Comparison of ENCODE assay signal across 10 cellular contexts in the genomic region with DNA sequence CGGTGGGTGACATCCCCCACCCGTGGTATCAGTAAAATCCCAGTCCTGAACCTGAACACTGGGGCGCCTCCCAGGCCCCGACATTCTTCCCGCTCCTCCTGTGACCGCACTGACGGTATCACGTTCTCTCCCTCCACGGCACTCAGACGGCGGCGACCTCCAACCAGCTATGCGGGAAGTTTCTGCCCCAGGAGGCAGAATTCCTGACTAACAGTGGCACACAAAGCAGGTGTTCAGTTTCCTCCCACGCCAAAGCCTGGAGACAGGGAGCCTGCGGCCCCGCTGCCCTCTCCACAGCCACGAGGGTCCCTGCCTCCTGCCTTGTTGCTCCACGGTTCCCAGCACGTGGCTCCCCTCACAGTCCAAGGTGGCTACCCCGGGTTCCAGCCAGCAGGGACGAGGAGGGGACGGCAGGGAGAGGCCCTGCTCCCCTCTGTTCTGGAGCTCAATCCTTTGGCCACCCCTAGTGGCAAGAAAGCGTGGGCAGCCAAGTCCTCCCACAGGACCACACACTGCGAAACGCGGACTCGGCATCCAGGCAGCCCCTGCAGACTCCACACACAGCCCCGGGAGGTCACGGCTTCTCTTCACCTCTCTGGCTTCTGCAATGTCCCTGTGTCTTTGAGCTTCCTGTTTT. TPM values are rescaled to one million over a fixed set of nuclear protein-coding genes. Genes with fewer than 3 reads are reported as not detected.
DNase-seq lines count a peak whose midpoint lies in the region; ATAC-seq and TF ChIP-seq lines count a peak whose summit lies in the region.
"Had no signal": no experiment of that assay in that cellular context is flagged by ENCODE, and none has a peak within 500 bp of the region (broad histone marks: within the 10 kb centered on the region; RNA-seq: fewer than 3 reads in every experiment).

No MANE protein-coding gene starts in this region.

- H3K27ac ChIP-seq in GM23338 (ENCODE audit: low read depth) (no peak overlapping the region), hepatocyte (peak overlapping the region; percentile 80), colonic mucosa (no peak overlapping the region)

- H3K27me3 ChIP-seq in GM23338 (ENCODE audit: insufficient read depth) (no peaks in the 10 kb centered on the region), hepatocyte (no peaks in the 10 kb centered on the region), colonic mucosa (no peaks in the 10 kb centered on the region)

- H3K27me3 Mint-ChIP-seq in GM23338 (ENCODE audit: insufficient read depth, low read depth, poor library complexity), result peaks cover 3% of the 10 kb centered on the region

- H3K9me2 ChIP-seq in GM23338 (ENCODE audit: insufficient read depth) (no peaks in the 10 kb centered on the region), hepatocyte (replicated peaks; ENCODE audit: insufficient read depth) (no peaks in the 10 kb centered on the region)

- peak overlapping the region; percentile 75 for H3K27ac Mint-ChIP-seq in GM23338

- ATAC-seq in GM23338 (no peak), sciatic nerve (peak; percentile 89), GM18505 (IDR thresholded peaks at IDR 0.05; ENCODE audit: unreplicated experiment) (no peak), HG03135 (IDR thresholded peaks at IDR 0.05; ENCODE audit: unreplicated experiment) (no peak)
- ATAC-seq: activated naive CD4-positive, alpha-beta T cell treated with anti-CD3 and anti-CD28 coated beads, Interleukin-2, amount 50 U/mL, for 72 hours had no signal

- H3K4me3 Mint-ChIP-seq in GM23338, result no peak overlapping the region

- H3K4me3 ChIP-seq in GM23338 (no peak overlapping the region), cardiac fibroblast (replicated peaks in 1 of 2; ENCODE audit: low read depth in 2 of 2, low read length in 2 of 2) (no peak overlapping the region), hepatocyte (no peak overlapping the region), colonic mucosa (no peak overlapping the region)

- H3F3A ChIP-seq in GM23338 (replicated peaks; ENCODE audit: low read depth), result no peaks in the 10 kb centered on the region

- intact Hi-C loops in sciatic nerve (cut with DNase I) (no loop called here), colonic mucosa (cut with DNase I) (no loop called here)

- no peaks in the 10 kb centered on the region for H3K4me1 Mint-ChIP-seq in GM23338

- no peak for DNase-seq in GM23338 (ENCODE audit: low spot score)
- peak in 1 of 2 donors; percentile 65 for DNase-seq in cardiac fibroblast (ENCODE audit: low read depth in 2 of 2)
- peak; percentile 48 for DNase-seq in hepatocyte (ENCODE audit: low spot score)
- DNase-seq in sciatic nerve (ENCODE audit: low spot score), result no peak
- no peak for DNase-seq in colonic mucosa
- DNase-seq in NCI-H446 (lab: John Stamatoyannopoulos, UW), result no peak
- DNase-seq: NCI-H2171 treated with DMSO at 0.1 percent for 48 hours had no signal

- TF ChIP-seq POLR2A in GM18505 (IDR thresholded peaks at IDR 0.05; ENCODE audit: borderline replicate concordance, extremely low read depth, insufficient read depth, insufficient read length), result no peak

- H4K20me1 ChIP-seq in GM23338 (replicated peaks; ENCODE audit: insufficient read depth), result peaks cover 7% of the 10 kb centered on the region
- H4K20me1 ChIP-seq in hepatocyte (ENCODE audit: insufficient read depth, poor library complexity, severe bottlenecking), result peaks cover 36% of the 10 kb centered on the region

- peaks cover 75% of the 10 kb centered on the region for H3K36me3 Mint-ChIP-seq in GM23338 (ENCODE audit: low read depth)
- H3K36me3 Mint-ChIP-seq: activated naive CD4-positive, alpha-beta T cell treated with anti-CD3 and anti-CD28 coated beads, Interleukin-2, amount 50 U/mL, for 72 hours had no signal

- H3K4me1 ChIP-seq in GM23338 (ENCODE audit: insufficient read depth) (no peaks in the 10 kb centered on the region), hepatocyte (ENCODE audit: insufficient read depth) (peaks cover 14% of the 10 kb centered on the region), colonic mucosa (no peaks in the 10 kb centered on the region)

- H2AFZ ChIP-seq in GM23338 (no peak overlapping the region), hepatocyte (no peak overlapping the region)

- H3K9me3 ChIP-seq in hepatocyte (ENCODE audit: low read depth), result no peaks in the 10 kb centered on the region
- no peaks in the 10 kb centered on the region for H3K9me3 ChIP-seq in colonic mucosa

- H3K36me3 ChIP-seq in GM23338 (ENCODE audit: insufficient read depth), result no peaks in the 10 kb centered on the region
- H3K36me3 ChIP-seq in hepatocyte (replicated peaks; ENCODE audit: insufficient read depth, low read depth), result no peaks in the 10 kb centered on the region
- H3K36me3 ChIP-seq in colonic mucosa, result peaks cover 7% of the 10 kb centered on the region

- H3K4me2 ChIP-seq in GM23338, result no peak overlapping the region
- H3K4me2 ChIP-seq in hepatocyte, result peak overlapping the region; percentile 41

- H3K9ac ChIP-seq in colonic mucosa (ENCODE audit: low read depth in 2 of 2, low read length in 2 of 2), result no peak overlapping the region

- 77% methylated on average over 29 of the region's 29 CpGs for WGBS in hepatocyte (ENCODE audit: low lambda C conversion rate, missing lambda C conversion rate)

- no peaks in the 10 kb centered on the region for H3K9me3 Mint-ChIP-seq in GM23338
- H3K9me3 Mint-ChIP-seq: activated naive CD4-positive, alpha-beta T cell treated with anti-CD3 and anti-CD28 coated beads, Interleukin-2, amount 50 U/mL, for 72 hours had no signal

- H3K79me2 ChIP-seq in GM23338 (replicated peaks; ENCODE audit: insufficient read depth) (peaks cover 7% of the 10 kb centered on the region; the same call in 1 of the 2 replicates), hepatocyte (peaks cover 43% of the 10 kb centered on the region)

- TF ChIP-seq CTCF in GM23338 (conservative IDR thresholded peaks at IDR 0.05; ENCODE audit: low read depth in 2 of 2) (no peak), cardiac fibroblast (IDR thresholded peaks at IDR 0.05; ENCODE audit: low read depth, low read length) (peak; percentile 43), hepatocyte (IDR thresholded peaks at IDR 0.05; ENCODE audit: poor library complexity) (peak; percentile 33), colonic mucosa (IDR thresholded peaks at IDR 0.05) (no peak)

TF ChIP-seq in GM23338, 12 proteins besides CTCF, POLR2A, EP300 and RAD21 (continues in another document):
- no peak for TF ChIP-seq NANOG (IDR thresholded peaks at IDR 0.05; ENCODE audit: borderline replicate concordance)
- TF ChIP-seq EZH2 (IDR thresholded peaks at IDR 0.05; ENCODE audit: low read depth, unreplicated experiment), result no peak
- no peak for TF ChIP-seq JUNB (IDR thresholded peaks at IDR 0.05; ENCODE audit: unreplicated experiment)
- TF ChIP-seq ZNF331 (CRISPR knock-in tag; IDR thresholded peaks at IDR 0.05; ENCODE audit: low read depth), result no peak
- TF ChIP-seq EZH2phosphoT487 (IDR thresholded peaks at IDR 0.05; ENCODE audit: unreplicated experiment), result no peak
- TF ChIP-seq, protein P1, sequence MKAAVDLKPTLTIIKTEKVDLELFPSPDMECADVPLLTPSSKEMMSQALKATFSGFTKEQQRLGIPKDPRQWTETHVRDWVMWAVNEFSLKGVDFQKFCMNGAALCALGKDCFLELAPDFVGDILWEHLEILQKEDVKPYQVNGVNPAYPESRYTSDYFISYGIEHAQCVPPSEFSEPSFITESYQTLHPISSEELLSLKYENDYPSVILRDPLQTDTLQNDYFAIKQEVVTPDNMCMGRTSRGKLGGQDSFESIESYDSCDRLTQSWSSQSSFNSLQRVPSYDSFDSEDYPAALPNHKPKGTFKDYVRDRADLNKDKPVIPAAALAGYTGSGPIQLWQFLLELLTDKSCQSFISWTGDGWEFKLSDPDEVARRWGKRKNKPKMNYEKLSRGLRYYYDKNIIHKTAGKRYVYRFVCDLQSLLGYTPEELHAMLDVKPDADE (IDR thresholded peaks at IDR 0.05), result no peak

RNA-seq across cellular contexts. Expression of a gene that starts 15.2 kb away (rescaled TPM):
- 125 and 192 TPM in 2 replicates for total RNA-seq in GM23338 (2014; rRNA removed; shearing (Covaris generic))
- 74.0 and 89.2 TPM in 2 replicates for polyA plus RNA-seq in GM23338 (2016; fragmentation: Nextera tagmentation; extraction: Ambion mirVana)
- 129 and 169 TPM in 2 replicates for total RNA-seq in hepatocyte
- 147 and 179 TPM in 2 replicates for polyA plus RNA-seq in hepatocyte
- total RNA-seq in sciatic nerve, result 143 TPM
- total RNA-seq in colonic mucosa, result 100 to 1,000 TPM; 137 to 200 TPM

RNA-seq across cellular contexts. Expression of a gene that starts 55.9 kb away (rescaled TPM):
- 99.0 and 120 TPM in 2 replicates for total RNA-seq in GM23338 (2014; rRNA removed; shearing (Covaris generic))
- polyA plus RNA-seq in GM23338 (2016; fragmentation: Nextera tagmentation; extraction: Ambion mirVana) (48.3 and 49.8 TPM in 2 replicates), hepatocyte (69.6 and 73.2 TPM in 2 replicates)
- total RNA-seq in hepatocyte (63.8 and 66.6 TPM in 2 replicates), sciatic nerve (68.6 TPM), colonic mucosa (100 to 1,000 TPM in 1 of 2 donors, 10 to 100 TPM in 1; 65.8 to 124 TPM)

Comparison
In these comparisons a context has a peak if more than half of its experiments do, and no peak if none do; other contexts are left out.
1. CTCF ChIP-seq: peak in cardiac fibroblast (single experiment) and hepatocyte (single experiment); none in GM23338 (0 of 2) and colonic mucosa (single experiment).